In genomic region chr19:56983148-56983547, GRCh38 we compare ENCODE assay signal across 24 cellular contexts.
"Had no signal": no experiment of that assay in that cellular context is flagged by ENCODE, and none has a peak within 500 bp of the region (broad histone marks: within the 10 kb centered on the region; RNA-seq: fewer than 3 reads in every experiment).

No MANE protein-coding gene starts in this region.

- H3K27me3 Mint-ChIP-seq: activated CD4-positive, alpha-beta memory T cell treated with anti-CD3 and anti-CD28 coated beads for 36 hours; activated naive CD4-positive, alpha-beta T cell treated with anti-CD3 and anti-CD28 coated beads, Interleukin-2, amount 10 ng/mL, durations not matched to agents 7 days and 5 days; stimulated activated memory B cell treated with anti-CD40 and anti-IgM and Interleukin-4, amounts not matched to agents 10 μg/mL and 1 μg/mL and 100 μg/mL, for 72 hours; T-helper 17 cell had no signal

- H3K4me3 Mint-ChIP-seq: activated CD4-positive, alpha-beta memory T cell treated with anti-CD3 and anti-CD28 coated beads for 36 hours; activated naive CD4-positive, alpha-beta T cell treated with anti-CD3 and anti-CD28 coated beads, Interleukin-2, amount 10 ng/mL, durations not matched to agents 7 days and 5 days; activated T-cell treated with anti-CD3 and anti-CD28 coated beads, Interleukin-2, amount 50 U/mL, for 72 hours; immature natural killer cell; mesothelial cell of epicardium; naive thymus-derived CD8-positive, alpha-beta T cell; stimulated activated memory B cell treated with anti-CD40 and anti-IgM and Interleukin-4, amounts not matched to agents 10 μg/mL and 1 μg/mL and 100 μg/mL, for 72 hours; T-helper 17 cell had no signal

- FAIRE-seq: urothelium cell line had no signal

- H3K36me3 Mint-ChIP-seq: activated naive CD4-positive, alpha-beta T cell treated with anti-CD3 and anti-CD28 coated beads, Interleukin-2, amount 10 ng/mL, durations not matched to agents 7 days and 5 days; stimulated activated memory B cell treated with anti-CD40 and anti-IgM and Interleukin-4, amounts not matched to agents 10 μg/mL and 1 μg/mL and 100 μg/mL, for 72 hours had no signal

- H3K27ac ChIP-seq: left ventricle myocardium inferior, prostate gland, stomach, suprapubic skin, transverse colon had no signal

- H3K27me3 ChIP-seq: suprapubic skin, transverse colon had no signal

- H3K4me1 Mint-ChIP-seq: activated naive CD4-positive, alpha-beta T cell treated with anti-CD3 and anti-CD28 coated beads, Interleukin-2, amount 10 ng/mL, durations not matched to agents 7 days and 5 days; immature natural killer cell; mesothelial cell of epicardium; naive thymus-derived CD8-positive, alpha-beta T cell; stimulated activated memory B cell treated with anti-CD40 and anti-IgM and Interleukin-4, amounts not matched to agents 10 μg/mL and 1 μg/mL and 100 μg/mL, for 72 hours; T-helper 17 cell had no signal

- ATAC-seq: activated T-cell treated with anti-CD3 and anti-CD28 coated beads, Interleukin-2, amount 50 U/mL, for 72 hours; naive thymus-derived CD8-positive, alpha-beta T cell; right cardiac atrium; stimulated activated memory B cell treated with anti-CD40 and anti-IgM and Interleukin-4, amounts not matched to agents 10 μg/mL and 1 μg/mL and 100 μg/mL, for 72 hours; T-helper 17 cell had no signal

- H3K4me3 ChIP-seq: left ventricle myocardium inferior, prostate gland, stomach, suprapubic skin, transverse colon had no signal

- H3K27ac Mint-ChIP-seq: activated CD4-positive, alpha-beta memory T cell treated with anti-CD3 and anti-CD28 coated beads for 36 hours; activated naive CD4-positive, alpha-beta T cell treated with anti-CD3 and anti-CD28 coated beads, Interleukin-2, amount 10 ng/mL, durations not matched to agents 7 days and 5 days; activated T-cell treated with anti-CD3 and anti-CD28 coated beads, Interleukin-2, amount 50 U/mL, for 72 hours; immature natural killer cell; mesothelial cell of epicardium; naive thymus-derived CD8-positive, alpha-beta T cell; stimulated activated memory B cell treated with anti-CD40 and anti-IgM and Interleukin-4, amounts not matched to agents 10 μg/mL and 1 μg/mL and 100 μg/mL, for 72 hours; T-helper 17 cell had no signal

- DNase-seq: activated CD4-positive, alpha-beta memory T cell treated with anti-CD3 and anti-CD28 coated beads for 36 hours; activated CD4-positive, alpha-beta T cell treated with anti-CD3 and anti-CD28 coated beads for 48 hours; activated effector memory CD4-positive, alpha-beta T cell treated with Interleukin-2 at 50 U/mL for 16 hours; activated naive CD4-positive, alpha-beta T cell treated with anti-CD3 and anti-CD28 coated beads, Interleukin-2, amount 10 ng/mL, durations not matched to agents 7 days and 5 days; activated T-cell treated with anti-CD3 and anti-CD28 coated beads, Interleukin-2, amount 50 U/mL, for 72 hours; central memory CD4-positive, alpha-beta T cell; dermis blood vessel endothelial cell; effector CD8-positive, alpha-beta T cell; erythroblast; foreskin fibroblast; immature natural killer cell; left ventricle myocardium inferior; naive thymus-derived CD8-positive, alpha-beta T cell; right cardiac atrium; stimulated activated CD4-positive, alpha-beta T cell treated with anti-CD3 and anti-CD28 coated beads, Interleukin-12 subunit alpha, Interleukin-12 subunit beta, amount 100 ng/mL, for 4 hours; stimulated activated CD4-positive, alpha-beta T cell treated with anti-CD3 and anti-CD28 coated beads, Interleukin-1b, Interleukin-23, amount 100 ng/mL, for 48 hours; stomach; T-helper 17 cell; transverse colon had no signal

- H3K9me3 ChIP-seq: prostate gland had no signal

- H3K4me1 ChIP-seq: left ventricle myocardium inferior, prostate gland, stomach, suprapubic skin, transverse colon had no signal

- H3K36me3 ChIP-seq: left ventricle myocardium inferior, prostate gland, stomach, suprapubic skin, transverse colon had no signal
